In genomic region chr10:32384185-32384584, GRCh38 we compare ENCODE assay signal across 2 cellular contexts.
TF ChIP-seq lines count a peak whose summit lies in the region.

No MANE protein-coding gene starts in this region.

TF ChIP-seq in HepG2, 621 proteins besides CTCF, POLR2A, EP300 and RAD21:
- TF ChIP-seq NFATC3 (CRISPR knock-in tag; IDR thresholded peaks at IDR 0.05) = no peak
- TF ChIP-seq ARHGAP35 (CRISPR knock-in tag; IDR thresholded peaks at IDR 0.05; ENCODE audit: borderline replicate concordance) = no peak
TF ChIP-seq in HepG2: peak in this region for 0.

TF ChIP-seq in H1, 55 proteins besides CTCF, POLR2A, EP300 and RAD21:
- TF ChIP-seq CBX5 (IDR thresholded peaks at IDR 0.05; ENCODE audit: low read depth, low read length) (no peak), KDM4A (IDR thresholded peaks at IDR 0.05; ENCODE audit: low read depth, low read length, severe bottlenecking) (no peak)
